ENCODE assay signal across 17 cellular contexts in the genomic region with DNA sequence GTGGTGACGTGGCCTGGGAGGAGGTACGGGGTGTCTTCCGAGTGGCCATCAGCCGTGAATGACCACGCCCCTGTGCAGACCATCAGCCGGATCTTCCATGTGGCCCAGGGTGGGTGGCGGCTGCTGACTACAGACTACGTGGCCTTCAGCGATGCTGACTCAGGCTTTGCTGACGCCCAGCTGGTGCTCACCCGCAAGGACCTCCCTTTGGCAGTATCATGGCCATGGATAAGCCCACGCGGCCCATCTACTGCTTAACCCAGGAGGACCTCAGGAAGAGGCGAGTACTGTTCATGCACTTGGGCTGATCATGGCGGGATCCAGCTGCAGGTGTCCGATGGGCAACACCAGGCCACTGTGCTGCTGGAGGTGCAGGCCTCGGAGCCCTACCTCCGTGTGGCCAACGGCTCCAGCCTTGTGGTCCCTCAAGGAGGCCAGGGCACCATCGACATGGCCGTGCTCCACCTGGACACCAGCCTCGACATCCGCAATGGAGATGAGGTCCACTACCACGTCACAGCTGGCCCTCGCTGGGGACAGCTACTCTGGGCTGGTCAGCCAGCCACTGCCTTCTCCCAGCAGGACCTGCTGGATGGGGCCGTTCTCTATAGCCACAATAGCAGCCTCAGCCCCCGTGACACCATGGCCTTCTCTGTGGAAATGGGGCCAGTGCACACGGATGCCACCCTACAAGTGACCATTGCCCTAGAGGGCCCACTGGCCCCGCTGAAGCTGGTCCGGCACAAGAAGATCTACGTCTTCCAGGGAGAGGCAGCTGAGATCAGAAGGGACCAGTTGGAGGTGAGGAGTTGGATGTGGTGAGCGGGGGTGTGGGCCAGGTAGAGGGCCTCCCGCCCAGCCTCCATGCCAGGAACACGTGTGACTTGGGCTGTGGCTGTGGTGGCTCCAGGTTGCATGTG.
"Had no signal": no experiment of that assay in that cellular context is flagged by ENCODE, and none has a peak within 500 bp of the region (broad histone marks: within the 10 kb centered on the region; RNA-seq: fewer than 3 reads in every experiment).

No MANE protein-coding gene starts in this region.

- H3K27me3 ChIP-seq: adrenal gland, cardiac muscle cell, colonic mucosa, ovary, vagina had no signal

- H3K9me3 ChIP-seq: adrenal gland, colonic mucosa, esophagus muscularis mucosa, ovary, vagina had no signal

- DNase-seq: activated B cell treated with CpG ODN at 0.5 μM for 24 hours; activated CD4-positive, alpha-beta T cell treated with anti-CD3 and anti-CD28 coated beads, Interleukin-2, amount 10 ng/mL, durations not matched to agents 24 days and 14 days; activated naive CD4-positive, alpha-beta T cell treated with Interleukin-2 at 50 U/mL for 16 hours; colonic mucosa; hypothalamus; kidney glomerular epithelial cell; stimulated activated CD4-positive, alpha-beta T cell treated with anti-CD3 and anti-CD28 coated beads, Interleukin-2, amount 100 ng/mL, for 48 hours had no signal

- H3K9me3 Mint-ChIP-seq: activated B cell treated with CpG ODN at 0.5 μM for 24 hours; activated CD4-positive, alpha-beta T cell treated with anti-CD3 and anti-CD28 coated beads, Interleukin-2, amount 10 ng/mL, durations not matched to agents 24 days and 14 days; mesothelial cell of epicardium; neural crest cell; stimulated activated memory B cell treated with anti-CD40 and anti-IgM and Interleukin-4, amounts not matched to agents 10 μg/mL and 1 μg/mL and 100 μg/mL, for 72 hours; T-helper 2 cell treated with Interferon-gamma antibody and Interleukin-4, amounts not matched to agents 5 μg/mL and 100 μg/mL, for 36 hours had no signal

- H3K27ac ChIP-seq: adrenal gland, cardiac muscle cell, colonic mucosa, esophagus muscularis mucosa, ovary, vagina had no signal

- H3K27me3 Mint-ChIP-seq: activated B cell treated with CpG ODN at 0.5 μM for 24 hours; activated CD4-positive, alpha-beta T cell treated with anti-CD3 and anti-CD28 coated beads, Interleukin-2, amount 10 ng/mL, durations not matched to agents 24 days and 14 days had no signal

- H3K4me1 ChIP-seq: adrenal gland, colonic mucosa, esophagus muscularis mucosa, vagina had no signal

- H3K4me3 Mint-ChIP-seq: activated B cell treated with CpG ODN at 0.5 μM for 24 hours; activated CD4-positive, alpha-beta T cell treated with anti-CD3 and anti-CD28 coated beads, Interleukin-2, amount 10 ng/mL, durations not matched to agents 24 days and 14 days; mesothelial cell of epicardium; neural crest cell; stimulated activated memory B cell treated with anti-CD40 and anti-IgM and Interleukin-4, amounts not matched to agents 10 μg/mL and 1 μg/mL and 100 μg/mL, for 72 hours; T-helper 2 cell treated with Interferon-gamma antibody and Interleukin-4, amounts not matched to agents 5 μg/mL and 100 μg/mL, for 36 hours had no signal

- H3K36me3 Mint-ChIP-seq: mesothelial cell of epicardium; stimulated activated memory B cell treated with anti-CD40 and anti-IgM and Interleukin-4, amounts not matched to agents 10 μg/mL and 1 μg/mL and 100 μg/mL, for 72 hours had no signal

- H3K27ac Mint-ChIP-seq: activated B cell treated with CpG ODN at 0.5 μM for 24 hours; activated CD4-positive, alpha-beta T cell treated with anti-CD3 and anti-CD28 coated beads, Interleukin-2, amount 10 ng/mL, durations not matched to agents 24 days and 14 days; mesothelial cell of epicardium; stimulated activated memory B cell treated with anti-CD40 and anti-IgM and Interleukin-4, amounts not matched to agents 10 μg/mL and 1 μg/mL and 100 μg/mL, for 72 hours; T-helper 2 cell treated with Interferon-gamma antibody and Interleukin-4, amounts not matched to agents 5 μg/mL and 100 μg/mL, for 36 hours had no signal

- H3K36me3 ChIP-seq: adrenal gland, cardiac muscle cell, colonic mucosa, esophagus muscularis mucosa, ovary, vagina had no signal

- ATAC-seq: stimulated activated memory B cell treated with anti-CD40 and anti-IgM and Interleukin-4, amounts not matched to agents 10 μg/mL and 1 μg/mL and 100 μg/mL, for 72 hours had no signal

- H3K4me1 Mint-ChIP-seq: activated B cell treated with CpG ODN at 0.5 μM for 24 hours; activated CD4-positive, alpha-beta T cell treated with anti-CD3 and anti-CD28 coated beads, Interleukin-2, amount 10 ng/mL, durations not matched to agents 24 days and 14 days; mesothelial cell of epicardium; neural crest cell had no signal

- H3K4me3 ChIP-seq: adrenal gland, cardiac muscle cell, colonic mucosa, esophagus muscularis mucosa, lung, ovary, vagina had no signal
